In genomic region chr10:120490288-120490687, GRCh38 we compare ENCODE assay signal across 23 cellular contexts. TPM values are rescaled to one million over a fixed set of nuclear protein-coding genes. Genes with fewer than 3 reads are reported as not detected.
"Had no signal": no experiment of that assay in that cellular context is flagged by ENCODE, and none has a peak within 500 bp of the region (broad histone marks: within the 10 kb centered on the region; RNA-seq: fewer than 3 reads in every experiment).

No MANE protein-coding gene starts in this region.

- H3K36me3 ChIP-seq: MG63, Peyer's patch, SJSA1 had no signal

- DNase-seq: IMR-90, Karpas-422, KG1, MG63, NCI-H1092 treated with DMSO at 0.1 percent for 48 hours, NCI-H1436, NCI-H187, NCI-H2029, NCI-H2081 treated with DMSO at 0.1 percent for 48 hours, NCI-H2171, NCI-H226, NCI-H446, NCI-H510A, NCI-H524 treated with DMSO at 0.1 percent for 48 hours, NCI-H774, OCI-M1, PC-9, Peyer's patch, Right ventricle myocardium superior, SIG-M5 had no signal

- H3K27ac ChIP-seq: PC-9, Peyer's patch, SJSA1, SK-N-MC had no signal

- H3K4me2 ChIP-seq: PC-9 had no signal

- H3K4me3 ChIP-seq: MG63, PC-9, Peyer's patch, SJSA1, SK-N-MC had no signal

- H3K27me3 ChIP-seq: MG63, Peyer's patch, SJSA1 had no signal

- H3K4me1 ChIP-seq: Peyer's patch, SJSA1 had no signal

- H3K9me3 ChIP-seq: MG63, Peyer's patch, SJSA1 had no signal

- H2AFZ ChIP-seq: PC-9 had no signal

RNA-seq across cellular contexts. Expression of gene PLPP4, which starts 33.3 kb away (rescaled TPM):
- total RNA-seq: HT-29, PC-9, Right ventricle myocardium superior had no signal
